In genomic region chr1:86965012-86965826, GRCh38 we compare ENCODE assay signal across 8 cellular contexts. TPM values are rescaled to one million over a fixed set of nuclear protein-coding genes. Genes with fewer than 3 reads are reported as not detected.
A peak's percentile ranks its signal among the peaks of the same experiment; 100 is the strongest.
DNase-seq lines count a peak whose midpoint lies in the region; ATAC-seq lines count a peak whose summit lies in the region.

No MANE protein-coding gene starts in this region.

- H3K4me1 ChIP-seq in GM23248 (ENCODE audit: insufficient read depth), result no peaks in the 10 kb centered on the region

- 15 to 21% methylated on average over 2 of the region's 2 CpGs for WGBS in GM23248 (ENCODE audit: low coverage in 1 of 2, low lambda C conversion rate in 2 of 2, missing lambda C conversion rate in 2 of 2), 2 experiments

- in situ Hi-C loops in GM23248 (cut with MboI), result loop anchor here (10.0 kb wide), 1 partner anchor 190 kb away; no protein-coding TSS in a partner anchor

- H3K79me2 ChIP-seq in GM23248 (ENCODE audit: insufficient read depth), result 0 out of 2 replicates have a peak, but pooled peaks cover 5% of the 10 kb centered on the region

- ATAC-seq in GM21526 (IDR thresholded peaks at IDR 0.05; ENCODE audit: low FRiP score, unreplicated experiment) (no peak), HG02588 (IDR thresholded peaks at IDR 0.05; ENCODE audit: unreplicated experiment) (no peak)

- H3K27me3 ChIP-seq in GM23248 (replicated peaks; ENCODE audit: insufficient read depth), result no peaks in the 10 kb centered on the region

- DNase-seq in DMS53 (lab: John Stamatoyannopoulos, UW) (peak; percentile 58), GM23248 (peak; percentile 68), NCI-H748 treated with DMSO at 0.1 percent for 48 hours (lab: John Stamatoyannopoulos, UW) (peak; percentile 2), dermis microvascular lymphatic vessel endothelial cell (ENCODE audit: low read depth in 2 of 2) (peak; percentile 28 to 53), myocyte (ENCODE audit: low read depth) (peak; percentile 59), SIG-M5 treated with dmso at 0.1 percent for 504 hours (lab: John Stamatoyannopoulos, UW; ENCODE audit: unreplicated experiment) (no peak)

- no peak overlapping the region for H3K4me3 ChIP-seq in GM23248

- no peak overlapping the region for H3K4me2 ChIP-seq in GM23248 (ENCODE audit: unreplicated experiment)

- H2AFZ ChIP-seq in GM23248, result no peak overlapping the region

- no peaks in the 10 kb centered on the region for H3K9me2 ChIP-seq in GM23248 (ENCODE audit: insufficient read depth)

- H3K9me3 ChIP-seq in GM23248 (ENCODE audit: low read depth), result no peaks in the 10 kb centered on the region

- no peak overlapping the region for H3K27ac ChIP-seq in GM23248

- H4K20me1 ChIP-seq in GM23248 (ENCODE audit: insufficient read depth), result no peaks in the 10 kb centered on the region

- no peak overlapping the region for H3K9ac ChIP-seq in GM23248

- H3K36me3 ChIP-seq in GM23248 (ENCODE audit: low read depth), result no peaks in the 10 kb centered on the region

- H3F3A ChIP-seq in GM23248 (ENCODE audit: insufficient read depth), result no peaks in the 10 kb centered on the region

RNA-seq across cellular contexts. Expression of gene HS2ST1, which starts 50.8 kb away (rescaled TPM):
- total RNA-seq in GM23248 (2014; rRNA removed; shearing (Covaris generic)), result 13.5 and 15.2 TPM in 2 replicates
- polyA plus RNA-seq in GM23248 (2016; fragmentation: Nextera tagmentation; extraction: Ambion mirVana), result 10.1 TPM in 2 replicates
- total RNA-seq in dermis microvascular lymphatic vessel endothelial cell (14.8 and 16.3 TPM in 2 replicates), myocyte (28.9 and 38.2 TPM in 2 replicates)
- 15.9 TPM for polyA plus RNA-seq in myocyte (2012)

RNA-seq across cellular contexts. Expression of gene SELENOF, which starts 51.3 kb away (rescaled TPM):
- total RNA-seq in GM23248 (2014; rRNA removed; shearing (Covaris generic)), result 203 and 280 TPM in 2 replicates
- polyA plus RNA-seq in GM23248 (2016; fragmentation: Nextera tagmentation; extraction: Ambion mirVana), result 296 and 298 TPM in 2 replicates
- total RNA-seq in dermis microvascular lymphatic vessel endothelial cell (177 and 214 TPM in 2 replicates), myocyte (104 and 129 TPM in 2 replicates)
- polyA plus RNA-seq in myocyte (2012), result 141 TPM
